Comparison of ENCODE assay signal across 8 cellular contexts in genomic region chr7:1144269-1144771, GRCh38. TPM values are rescaled to one million over a fixed set of nuclear protein-coding genes. Genes with fewer than 3 reads are reported as not detected.
DNase-seq lines count a peak whose midpoint lies in the region; ATAC-seq and TF ChIP-seq lines count a peak whose summit lies in the region.

No MANE protein-coding gene starts in this region.

- 49 to 62% (median 54%) methylated on average over 13 to 23 of the region's 23 CpGs for WGBS in spleen, 5 donors

- intact Hi-C loops in Panc1 (cut with micrococcal nuclease; ENCODE audit: unreplicated experiment) (loop anchor here (5.0 kb wide), 1 partner anchor 152 kb away; no protein-coding TSS in a partner anchor), spleen (cut with DNase I; ENCODE audit: low total_unique reads) (no loop called here)

- DNase-seq in H7 (peak; percentile 59), Panc1 (ENCODE audit: low read depth, low spot score) (no peak), foreskin fibroblast (peak in 1 of 2 donors; percentile 56), spleen (peak; percentile 71), HAP-1 (ENCODE audit: low spot score in 2 of 2) (no peak), A172 (ENCODE audit: low spot score) (no peak), NCI-H1694 treated with DMSO at 0.1 percent for 48 hours (lab: John Stamatoyannopoulos, UW) (no peak)

- no peaks in the 10 kb centered on the region for H3K27me3 ChIP-seq in H7 (ENCODE audit: control insufficient read depth, insufficient read depth, low read length)
- no peaks in the 10 kb centered on the region for H3K27me3 ChIP-seq in Panc1 (ENCODE audit: control insufficient read depth, insufficient read depth, low read length)
- H3K27me3 ChIP-seq in spleen (replicated peaks in 1 of 7) = no peaks in the 10 kb centered on the region
- H3K27me3 ChIP-seq in HAP-1 (ENCODE audit: low read depth) = no peaks in the 10 kb centered on the region

- CTCF ChIA-PET in Panc1 (lab: Charles Lee) = interaction anchor here (0.6 to 1.0 kb wide), 3 partner anchors 11 to 261 kb away, joined by 3 read pairs; no protein-coding TSS in a partner anchor

- ATAC-seq in Panc1 (peak; percentile 89), HG03565 (IDR thresholded peaks at IDR 0.05; ENCODE audit: unreplicated experiment) (no peak)

- POLR2A ChIA-PET in Panc1 (lab: Charles Lee) = no interaction called here

- TF ChIP-seq CTCF in Panc1 (IDR thresholded peaks at IDR 0.05) (no peak; the same call in 1 of the 2 replicates), foreskin fibroblast (IDR thresholded peaks at IDR 0.05; ENCODE audit: low read depth, low read length) (peak; percentile 7), spleen (IDR thresholded peaks at IDR 0.05 in 8 of 11, conservative IDR thresholded peaks at IDR 0.05 in 3 of 11) (peak in 8 of 11 experiments; percentile 21 to 55 (median 41))

- no peaks in the 10 kb centered on the region; the same call in 1 of the 2 replicates for H3K4me1 ChIP-seq in Panc1 (ENCODE audit: control insufficient read depth, insufficient read depth, low read length)
- H3K4me1 ChIP-seq in spleen = peaks cover 0 to 25% (median 7%) of the 10 kb centered on the region in 6 donors
- H3K4me1 ChIP-seq in HAP-1 = no peaks in the 10 kb centered on the region

- H3K9me3 ChIP-seq in Panc1 (ENCODE audit: control insufficient read depth, insufficient read depth, low read depth, low read length) (no peaks in the 10 kb centered on the region), spleen (no peaks in the 10 kb centered on the region), HAP-1 (0 out of 2 replicates have a peak, but pooled peaks cover 2% of the 10 kb centered on the region)

- H3K4me3 ChIP-seq in H7 (ENCODE audit: insufficient read depth, low read depth, low read length) = no peak overlapping the region
- no peak overlapping the region for H3K4me3 ChIP-seq in Panc1 (ENCODE audit: low read depth in 2 of 2, low read length in 2 of 2)
- no peak overlapping the region for H3K4me3 ChIP-seq in foreskin fibroblast (ENCODE audit: low read depth in 1 of 2, low read length in 2 of 2)
- H3K4me3 ChIP-seq in spleen = no peak overlapping the region
- no peak overlapping the region for H3K4me3 ChIP-seq in HAP-1

- H3K36me3 ChIP-seq in H7 (replicated peaks; ENCODE audit: control insufficient read depth, insufficient read depth, low read length) (no peaks in the 10 kb centered on the region), Panc1 (ENCODE audit: control insufficient read depth, insufficient read depth, low read length) (no peaks in the 10 kb centered on the region), spleen (peaks cover 0 to 5% (median 3%) of the 10 kb centered on the region in 6 donors), HAP-1 (replicated peaks) (no peaks in the 10 kb centered on the region)

- H3K27ac ChIP-seq in Panc1 (ENCODE audit: low read length) = no peak overlapping the region
- H3K27ac ChIP-seq in spleen = no peak overlapping the region

- in situ Hi-C loops in Panc1 (cut with HindIII; ENCODE audit: low pct_unique_long_range_greater_than_20kb, low sequenced_read_pairs) = loop anchor here (25.0 kb wide), 1 partner anchor 182 kb away; the partner anchor contains the start of gene ADAP1
- in situ Hi-C loops in HAP-1 (cut with MboI; ENCODE audit: low sequenced_read_pairs) = no loop called here

- BruUV-seq in Panc1 (replicated peaks; lab: Mats Ljungman, UMichigan) = no TSS peak

- TF ChIP-seq POLR2A in spleen (IDR thresholded peaks at IDR 0.05) = no peak

RNA-seq across cellular contexts. Expression of gene ZFAND2A, which starts 15.7 kb away (rescaled TPM):
- total RNA-seq in H7 (2014; rRNA removed; shearing (Covaris generic)) = 5.3 and 9.2 TPM in 2 replicates
- total RNA-seq in Panc1 (2021; ENCODE audit: unreplicated experiment) (24.1 TPM), spleen (10 to 100 TPM; 18.3 to 40.3 (median 22.9) TPM)
- 23.0 TPM for polyA plus RNA-seq in Panc1 (2012; ENCODE audit: insufficient read length)
- polyA plus RNA-seq in spleen = 10 to 100 TPM; 31.4 to 41.7 (median 32.7) TPM
- total RNA-seq in A172 (2014; rRNA removed; shearing (Covaris generic)) = 57.3 and 70.3 TPM in 2 replicates

RNA-seq across cellular contexts. Expression of gene GPER1, which starts 56.4 kb away (rescaled TPM):
- 0.14 and 0.63 TPM in 2 replicates for total RNA-seq in H7 (2014; rRNA removed; shearing (Covaris generic))
- total RNA-seq in Panc1 (2021; ENCODE audit: unreplicated experiment) (2.9 TPM), spleen (10 to 100 TPM in 1 of 7 donors, 1 to 10 TPM in 6; 3.0 to 14.2 (median 6.1) TPM)
- polyA plus RNA-seq in Panc1 (2012; ENCODE audit: insufficient read length) = 3.9 TPM
- 1 to 10 TPM; 3.7 to 6.4 (median 3.9) TPM for polyA plus RNA-seq in spleen
- total RNA-seq in A172 (2014; rRNA removed; shearing (Covaris generic)) = 7.3 and 12.1 TPM in 2 replicates

Comparison
In these comparisons a context has a peak if more than half of its experiments do, and no peak if none do; other contexts are left out.
1. DNase-seq: peak in H7 (single experiment) and spleen (single experiment); none in Panc1 (single experiment), HAP-1 (0 of 2), A172 (single experiment) and NCI-H1694 treated with DMSO at 0.1 percent for 48 hours (single experiment).